Comparison of ENCODE assay signal across 13 cellular contexts in genomic region chr5:43386960-43387362, GRCh38. TPM values are rescaled to one million over a fixed set of nuclear protein-coding genes. Genes with fewer than 3 reads are reported as not detected.
A peak's percentile ranks its signal among the peaks of the same experiment; 100 is the strongest.
DNase-seq lines count a peak whose midpoint lies in the region; ATAC-seq, FAIRE-seq and TF ChIP-seq lines count a peak whose summit lies in the region.
"Had no signal": no experiment of that assay in that cellular context is flagged by ENCODE, and none has a peak within 500 bp of the region (broad histone marks: within the 10 kb centered on the region; RNA-seq: fewer than 3 reads in every experiment).

No MANE protein-coding gene starts in this region.

- peaks cover 10 to 22% of the 10 kb centered on the region in 2 donors for H3K4me1 Mint-ChIP-seq in stimulated activated naive B cell treated with anti-CD40 and anti-IgM and Interleukin-4, amounts not matched to agents 10 μg/mL and 1 μg/mL and 100 μg/mL, for 72 hours

- H2BK5ac ChIP-seq in IMR-90 (ENCODE audit: low read depth, low read length, poor library complexity, severe bottlenecking): no peak overlapping the region

- H3K27ac ChIP-seq in HepG2 (ENCODE audit: extremely low read length, insufficient read depth, low read length): no peak overlapping the region
- no peak overlapping the region for H3K27ac ChIP-seq in right lobe of liver
- no peak overlapping the region for H3K27ac ChIP-seq in IMR-90 (ENCODE audit: insufficient read depth, low read length)
- H3K27ac ChIP-seq in colonic mucosa: no peak overlapping the region
- H3K27ac ChIP-seq in aorta (ENCODE audit: low read depth in 1 of 2, low read length in 2 of 2): no peak overlapping the region
- H3K27ac ChIP-seq: ascending aorta, SJSA1 had no signal

- no peaks in the 10 kb centered on the region for H3K79me1 ChIP-seq in IMR-90 (ENCODE audit: low read depth in 1 of 2, low read length in 2 of 2)

- in situ Hi-C loops in HepG2 (cut with HindIII; ENCODE audit: extremely low pct_ligation_motif_present, low pct_unique_long_range_greater_than_20kb): loop anchor here (5.0 to 25.0 kb wide), 2 partner anchors 160 to 475 kb away; no protein-coding TSS in a partner anchor
- in situ Hi-C loops in IMR-90 (cut with MboI; ENCODE audit: low sequenced_read_pairs): loop anchor here (5.0 to 10.0 kb wide), 3 partner anchors 162 to 475 kb away; no protein-coding TSS in a partner anchor

- no peak overlapping the region for H4K5ac ChIP-seq in IMR-90 (ENCODE audit: low read depth, low read length)

- no peak for TF ChIP-seq POLR2A in HepG2 (IDR thresholded peaks at IDR 0.05; ENCODE audit: insufficient read depth in 1 of 2, low read depth in 2 of 2, low read length in 2 of 2)
- no peak for TF ChIP-seq POLR2A in right lobe of liver (IDR thresholded peaks at IDR 0.05)
- TF ChIP-seq POLR2A in IMR-90 (IDR thresholded peaks at IDR 0.05; ENCODE audit: low read depth, low read length): no peak

- H3K4me3 ChIP-seq in HepG2 (replicated peaks in 1 of 3; ENCODE audit: insufficient read depth in 1 of 3, low read depth in 2 of 3, low read length in 3 of 3) (no peak overlapping the region), right lobe of liver (no peak overlapping the region), IMR-90 (ENCODE audit: insufficient read depth, low read depth, low read length) (no peak overlapping the region), colonic mucosa (no peak overlapping the region), aorta (ENCODE audit: low read length in 2 of 2) (no peak overlapping the region)
- H3K4me3 ChIP-seq: ascending aorta, SJSA1 had no signal

- no peak overlapping the region for H2AFZ ChIP-seq in HepG2 (ENCODE audit: low read length)
- no peak overlapping the region for H2AFZ ChIP-seq in IMR-90 (replicated peaks; ENCODE audit: low read length, poor library complexity)

- no peak overlapping the region for H3K56ac ChIP-seq in IMR-90 (ENCODE audit: extremely low read depth, insufficient read depth, low read length)

- H3K23ac ChIP-seq in IMR-90 (ENCODE audit: low read depth, low read length): no peak overlapping the region

- no peak overlapping the region for H2AK9ac ChIP-seq in IMR-90 (replicated peaks; ENCODE audit: low read depth, low read length, poor library complexity)

- H2AK5ac ChIP-seq in IMR-90 (ENCODE audit: low read depth, low read length): no peak overlapping the region

- no peak overlapping the region for H2BK20ac ChIP-seq in IMR-90 (ENCODE audit: low read depth, low read length)

- H4K20me1 ChIP-seq in HepG2 (ENCODE audit: insufficient read depth, low read length) (no peaks in the 10 kb centered on the region), IMR-90 (ENCODE audit: insufficient read depth, low read length) (no peaks in the 10 kb centered on the region)

- H3K4me1 ChIP-seq in HepG2 (ENCODE audit: insufficient read depth, low read length): no peaks in the 10 kb centered on the region
- H3K4me1 ChIP-seq in right lobe of liver: no peaks in the 10 kb centered on the region
- no peaks in the 10 kb centered on the region for H3K4me1 ChIP-seq in IMR-90 (ENCODE audit: control insufficient read depth, insufficient read depth, low read length)
- no peaks in the 10 kb centered on the region for H3K4me1 ChIP-seq in colonic mucosa
- no peaks in the 10 kb centered on the region for H3K4me1 ChIP-seq in aorta (ENCODE audit: control insufficient read depth in 1 of 2, insufficient read depth in 2 of 2, low read length in 2 of 2)
- H3K4me1 ChIP-seq: ascending aorta, SJSA1 had no signal

- no peak overlapping the region for H3K4ac ChIP-seq in IMR-90 (ENCODE audit: low read depth, low read length)

- peak overlapping the region; percentile 44 for H3K27ac Mint-ChIP-seq in stimulated activated naive B cell treated with anti-CD40 and anti-IgM and Interleukin-4, amounts not matched to agents 10 μg/mL and 1 μg/mL and 100 μg/mL, for 72 hours

- no peaks in the 10 kb centered on the region for H3K27me3 Mint-ChIP-seq in stimulated activated naive B cell treated with anti-CD40 and anti-IgM and Interleukin-4, amounts not matched to agents 10 μg/mL and 1 μg/mL and 100 μg/mL, for 72 hours

- no peak overlapping the region for H2BK120ac ChIP-seq in IMR-90 (ENCODE audit: low read depth, low read length)

- BruUV-seq in HepG2 (replicated peaks; lab: Mats Ljungman, UMichigan) (no TSS peak), IMR-90 (replicated peaks; lab: Mats Ljungman, UMichigan) (no TSS peak)

- POLR2A ChIA-PET in HepG2 (lab: Yijun Ruan, JAX) (no interaction called here), IMR-90 (lab: Charles Lee; ENCODE audit: unreplicated experiment) (no interaction called here)

- TF ChIP-seq CTCF in HepG2 (CRISPR knock-in tag; IDR thresholded peaks at IDR 0.05): no peak
- no peak for TF ChIP-seq CTCF in right lobe of liver (IDR thresholded peaks at IDR 0.05)
- no peak for TF ChIP-seq CTCF in IMR-90 (conservative IDR thresholded peaks at IDR 0.05; ENCODE audit: low read depth, low read length)
- TF ChIP-seq CTCF in colonic mucosa (IDR thresholded peaks at IDR 0.05): no peak

- TF ChIP-seq EP300 in HepG2 (IDR thresholded peaks at IDR 0.05; ENCODE audit: low read depth in 2 of 2, low read length in 2 of 2) (no peak), HepG2 (CRISPR knock-in tag; IDR thresholded peaks at IDR 0.05; ENCODE audit: borderline replicate concordance) (no peak)

- no peak overlapping the region for H3K18ac ChIP-seq in IMR-90 (ENCODE audit: low read depth, low read length)

- H3K27me3 ChIP-seq in HepG2 (ENCODE audit: control insufficient read depth in 1 of 2, insufficient read depth in 2 of 2, low read length in 2 of 2): no peaks in the 10 kb centered on the region
- no peaks in the 10 kb centered on the region for H3K27me3 ChIP-seq in right lobe of liver
- peaks cover 5% of the 10 kb centered on the region for H3K27me3 ChIP-seq in IMR-90 (ENCODE audit: control insufficient read depth, insufficient read depth, low read length)
- H3K27me3 ChIP-seq in colonic mucosa: no peaks in the 10 kb centered on the region
- H3K27me3 ChIP-seq in aorta (ENCODE audit: control insufficient read depth in 1 of 2, insufficient read depth in 2 of 2, low read length in 1 of 2): no peaks in the 10 kb centered on the region
- H3K27me3 ChIP-seq: ascending aorta, SJSA1 had no signal

- H3K4me3 Mint-ChIP-seq in stimulated activated naive B cell treated with anti-CD40 and anti-IgM and Interleukin-4, amounts not matched to agents 10 μg/mL and 1 μg/mL and 100 μg/mL, for 72 hours: no peak overlapping the region

- TF ChIP-seq RAD21 in HepG2 (CRISPR knock-in tag; IDR thresholded peaks at IDR 0.05): no peak
- TF ChIP-seq RAD21 in IMR-90 (IDR thresholded peaks at IDR 0.05; ENCODE audit: low read length): no peak

- no peak overlapping the region for H4K8ac ChIP-seq in IMR-90 (ENCODE audit: low read depth in 2 of 2, low read length in 2 of 2)

- WGBS in HepG2 (ENCODE audit: low lambda C conversion rate): 0% methylated on average over 3 of the region's 3 CpGs
- WGBS in right lobe of liver (ENCODE audit: insufficient coverage, low coverage, low lambda C conversion rate, missing lambda C conversion rate): 43% methylated on average over 1 of the region's 3 CpGs
- WGBS in IMR-90 (ENCODE audit: extremely low coverage in 2 of 2, insufficient read length in 1 of 2), 2 experiments: 50% methylated on average over 1 of the region's 3 CpGs; no CpG with 5 or more reads in 1 of the 2 experiments
- 65 to 69% methylated on average over 3 of the region's 3 CpGs for WGBS in aorta, 2 donors

- H3K14ac ChIP-seq in IMR-90 (replicated peaks; ENCODE audit: low read depth, low read length): no peak overlapping the region

- H3K4me2 ChIP-seq in HepG2 (ENCODE audit: low read depth, low read length): no peak overlapping the region
- H3K4me2 ChIP-seq in IMR-90 (ENCODE audit: low read depth, low read length): no peak overlapping the region

- ATAC-seq in HepG2 (no peak), right lobe of liver (no peak), GM21723 (IDR thresholded peaks at IDR 0.05; ENCODE audit: unreplicated experiment) (peak; percentile 70), IMR-90 (ENCODE audit: low read depth) (no peak), aorta (ENCODE audit: low FRiP score) (no peak)
- peak; percentile 66 to 72 for ATAC-seq in stimulated activated naive B cell treated with anti-CD40 and anti-IgM and Interleukin-4, amounts not matched to agents 10 μg/mL and 1 μg/mL and 100 μg/mL, for 72 hours (replicated peaks)

- intact Hi-C loops in HepG2 (cut with micrococcal nuclease; ENCODE audit: unreplicated experiment): no loop called here
- intact Hi-C loops in right lobe of liver (cut with DNase I): loop anchor here in 1 of 2 donors (10.0 kb wide), 1 partner anchor 162 kb away; no protein-coding TSS in a partner anchor
- intact Hi-C loops in IMR-90 (cut with micrococcal nuclease): loop anchor here (5.0 kb wide), 2 partner anchors 80 to 265 kb away; partner anchors contain the start of gene ZNF131
- intact Hi-C loops in colonic mucosa (cut with DNase I): loop anchor here (5.0 kb wide), 1 partner anchor 280 kb away; no protein-coding TSS in a partner anchor
- intact Hi-C loops in aorta (cut with DNase I): loop anchor here (5.0 to 10.0 kb wide), 2 partner anchors 282 to 480 kb away; no protein-coding TSS in a partner anchor

- dilution Hi-C loops in IMR-90 (cut with HindIII; ENCODE audit: low sequenced_read_pairs, unreplicated experiment): no loop called here

- DNase-seq in HepG2 (ENCODE audit: low spot score) (no peak), right lobe of liver (no peak), IMR-90 (peak; percentile 16), SW480 (ENCODE audit: low spot score) (no peak), colonic mucosa (no peak), aorta (no peak)
- no peak for DNase-seq in stimulated activated naive B cell treated with anti-CD40 and anti-IgM and Interleukin-4, amounts not matched to agents 10 μg/mL and 1 μg/mL and 100 μg/mL, for 72 hours
- DNase-seq: activated CD4-positive, alpha-beta T cell treated with anti-CD3 and anti-CD28 coated beads, Interleukin-2, amount 50 U/mL, for 48 hours; erythroblast; stimulated activated CD4-positive, alpha-beta T cell treated with anti-CD3 and anti-CD28 coated beads, Interleukin-1b, Interleukin-23, amount 100 ng/mL, for 48 hours had no signal

- FAIRE-seq in HepG2 (lab: Jason Lieb, UNC): no peak

- CTCF ChIA-PET in HepG2 (lab: Yijun Ruan, JAX; ENCODE audit: low intra/inter-chr PET ratio, low total read pairs): no interaction called here
- CTCF ChIA-PET in IMR-90 (lab: Yijun Ruan, JAX): interaction anchor here (1.0 kb wide), 1 partner anchor 74 kb away, joined by 3 read pairs; the partner anchor contains the start of gene HMGCS1

- no peaks in the 10 kb centered on the region for H3K9me3 Mint-ChIP-seq in stimulated activated naive B cell treated with anti-CD40 and anti-IgM and Interleukin-4, amounts not matched to agents 10 μg/mL and 1 μg/mL and 100 μg/mL, for 72 hours

- no peak overlapping the region for H2BK15ac ChIP-seq in IMR-90 (ENCODE audit: low read depth, low read length)

- H3K36me3 Mint-ChIP-seq in stimulated activated naive B cell treated with anti-CD40 and anti-IgM and Interleukin-4, amounts not matched to agents 10 μg/mL and 1 μg/mL and 100 μg/mL, for 72 hours: peaks cover 13 to 36% of the 10 kb centered on the region in 2 donors

- H3K9me1 ChIP-seq in IMR-90 (ENCODE audit: insufficient read depth, low read length): no peaks in the 10 kb centered on the region

- H3K9ac ChIP-seq in HepG2 (ENCODE audit: insufficient read depth, low read depth, low read length) (no peak overlapping the region), IMR-90 (ENCODE audit: low read depth, low read length) (no peak overlapping the region), colonic mucosa (ENCODE audit: low read depth in 2 of 2, low read length in 2 of 2) (no peak overlapping the region)

- H4K91ac ChIP-seq in IMR-90 (ENCODE audit: insufficient read depth, low read depth, low read length): no peak overlapping the region

- H3K79me2 ChIP-seq in HepG2 (ENCODE audit: insufficient read depth, low read length): peaks cover 3% of the 10 kb centered on the region

- no peaks in the 10 kb centered on the region for H3K9me3 ChIP-seq in HepG2 (ENCODE audit: low read length)
- no peaks in the 10 kb centered on the region for H3K9me3 ChIP-seq in right lobe of liver
- H3K9me3 ChIP-seq in IMR-90 (ENCODE audit: control insufficient read depth, insufficient read depth, low read length): no peaks in the 10 kb centered on the region
- H3K9me3 ChIP-seq in colonic mucosa: no peaks in the 10 kb centered on the region
- H3K9me3 ChIP-seq in aorta (ENCODE audit: control insufficient read depth, low read length): no peaks in the 10 kb centered on the region
- H3K9me3 ChIP-seq: ascending aorta, SJSA1 had no signal

- H3K36me3 ChIP-seq in HepG2 (replicated peaks in 1 of 2; ENCODE audit: control insufficient read depth in 1 of 2, insufficient read depth in 2 of 2, low read length in 2 of 2): no peaks in the 10 kb centered on the region
- H3K36me3 ChIP-seq in right lobe of liver: no peaks in the 10 kb centered on the region
- no peaks in the 10 kb centered on the region for H3K36me3 ChIP-seq in IMR-90 (ENCODE audit: control insufficient read depth, insufficient read depth, low read length)
- H3K36me3 ChIP-seq in colonic mucosa: no peaks in the 10 kb centered on the region
- H3K36me3 ChIP-seq in aorta (ENCODE audit: control insufficient read depth in 1 of 2, insufficient read depth in 2 of 2, low read length in 1 of 2): no peaks in the 10 kb centered on the region
- H3K36me3 ChIP-seq: ascending aorta, SJSA1 had no signal

RNA-seq across cellular contexts. Expression of gene CCL28, which starts 25.2 kb away (rescaled TPM):
- total RNA-seq in HepG2 (2016; rRNA removed; fragmentation: Illumina TruSeq; extraction: Trizol): not detected in 2 replicates
- not detected in 2 replicates for total RNA-seq in HepG2 (2016; cell fraction: cytosol; rRNA removed; fragmentation: Illumina TruSeq; extraction: Trizol; ENCODE audit: low read depth)
- total RNA-seq in HepG2 (2016; cell fraction: insoluble cytoplasmic fraction; rRNA removed; fragmentation: Illumina TruSeq; extraction: Trizol): not detected in 2 replicates
- 0.07 TPM in 1 of 2 replicates, not detected in the other for total RNA-seq in HepG2 (2016; cell fraction: membrane; rRNA removed; fragmentation: Illumina TruSeq; extraction: Trizol)
- not detected in 2 replicates for total RNA-seq in HepG2 (2016; cell fraction: nucleus; rRNA removed; fragmentation: Illumina TruSeq; extraction: Trizol)
- polyA plus RNA-seq in HepG2 (2011; rRNA removed): 0.03 and 0.08 TPM in 2 replicates
- polyA plus RNA-seq in HepG2 (2011; cell fraction: cytosol; rRNA removed): 0.03 TPM in 1 of 2 replicates, not detected in the other
- not detected in 2 replicates for polyA plus RNA-seq in HepG2 (2011; cell fraction: nucleus; rRNA removed)
- polyA plus RNA-seq in HepG2 (2012): not detected in 2 replicates
- not detected in 2 replicates for polyA plus RNA-seq in HepG2 (2016; cell fraction: cytosol; fragmentation: Illumina TruSeq; extraction: Trizol; ENCODE audit: low read depth)
- polyA plus RNA-seq in HepG2 (2016; cell fraction: insoluble cytoplasmic fraction; fragmentation: Illumina TruSeq; extraction: Trizol; ENCODE audit: low read depth): not detected in 2 replicates
- not detected in 2 replicates for polyA plus RNA-seq in HepG2 (2016; cell fraction: membrane; fragmentation: Illumina TruSeq; extraction: Trizol; ENCODE audit: low read depth)
- not detected in 2 replicates for polyA plus RNA-seq in HepG2 (2016; cell fraction: nucleus; fragmentation: Illumina TruSeq; extraction: Trizol; ENCODE audit: insufficient read depth, low read depth)
- polyA minus RNA-seq in HepG2 (2011; rRNA and poly(A)+ RNA removed; ENCODE audit: low replicate concordance): 0.30 TPM in 1 of 2 replicates, not detected in the other
- not detected in 2 replicates for polyA minus RNA-seq in HepG2 (2011; cell fraction: cytosol; rRNA and poly(A)+ RNA removed)
- not detected in 2 replicates for polyA minus RNA-seq in HepG2 (2011; cell fraction: nucleus; rRNA and poly(A)+ RNA removed)
- total RNA-seq in right lobe of liver: 1 to 10 TPM in 5 of 6 experiments, under 1 TPM in 1; 1.00 to 2.3 (median 1.3) TPM
- under 0.01 TPM in 2 replicates for total RNA-seq in IMR-90 (2012; rRNA removed)
- 0.02 TPM in 1 of 2 replicates, not detected in the other for polyA plus RNA-seq in IMR-90 (2012; rRNA removed)
- polyA plus RNA-seq in IMR-90 (2012; cell fraction: cytosol; rRNA removed): 0.02 TPM in 2 replicates
- polyA plus RNA-seq in IMR-90 (2012; cell fraction: nucleus; rRNA removed; ENCODE audit: low replicate concordance): 0.10 TPM in 1 of 2 replicates, not detected in the other
- total RNA-seq in colonic mucosa: 100 to 1,000 TPM in 1 of 2 donors, 10 to 100 TPM in 1; 56.8 to 116 TPM
- total RNA-seq in aorta: 1 to 10 TPM; 3.0 to 5.3 TPM
- polyA plus RNA-seq in aorta: 1 to 10 TPM; 1.5 to 1.6 TPM
- total RNA-seq: ascending aorta had no signal

Comparison
In these comparisons a context has a peak if more than half of its experiments do, and no peak if none do; other contexts are left out.
1. ATAC-seq: peak in GM21723 (single experiment) and stimulated activated naive B cell treated with anti-CD40 and anti-IgM and Interleukin-4, amounts not matched to agents 10 μg/mL and 1 μg/mL and 100 μg/mL, for 72 hours (2 of 2); none in HepG2 (single experiment), right lobe of liver (0 of 4), IMR-90 (single experiment) and aorta (single experiment).
2. RNA of gene CCL28, which starts 25.2 kb away (total RNA-seq): 56.8 to 116 TPM in colonic mucosa; 3.0 to 5.3 TPM in aorta, 1.00 to 2.3 TPM in right lobe of liver, 0.07 TPM in HepG2 and under 0.01 TPM in IMR-90; every median in the first group is over 4 times any median in the second.